Comparison of ENCODE assay signal across 8 cellular contexts in the genomic region with DNA sequence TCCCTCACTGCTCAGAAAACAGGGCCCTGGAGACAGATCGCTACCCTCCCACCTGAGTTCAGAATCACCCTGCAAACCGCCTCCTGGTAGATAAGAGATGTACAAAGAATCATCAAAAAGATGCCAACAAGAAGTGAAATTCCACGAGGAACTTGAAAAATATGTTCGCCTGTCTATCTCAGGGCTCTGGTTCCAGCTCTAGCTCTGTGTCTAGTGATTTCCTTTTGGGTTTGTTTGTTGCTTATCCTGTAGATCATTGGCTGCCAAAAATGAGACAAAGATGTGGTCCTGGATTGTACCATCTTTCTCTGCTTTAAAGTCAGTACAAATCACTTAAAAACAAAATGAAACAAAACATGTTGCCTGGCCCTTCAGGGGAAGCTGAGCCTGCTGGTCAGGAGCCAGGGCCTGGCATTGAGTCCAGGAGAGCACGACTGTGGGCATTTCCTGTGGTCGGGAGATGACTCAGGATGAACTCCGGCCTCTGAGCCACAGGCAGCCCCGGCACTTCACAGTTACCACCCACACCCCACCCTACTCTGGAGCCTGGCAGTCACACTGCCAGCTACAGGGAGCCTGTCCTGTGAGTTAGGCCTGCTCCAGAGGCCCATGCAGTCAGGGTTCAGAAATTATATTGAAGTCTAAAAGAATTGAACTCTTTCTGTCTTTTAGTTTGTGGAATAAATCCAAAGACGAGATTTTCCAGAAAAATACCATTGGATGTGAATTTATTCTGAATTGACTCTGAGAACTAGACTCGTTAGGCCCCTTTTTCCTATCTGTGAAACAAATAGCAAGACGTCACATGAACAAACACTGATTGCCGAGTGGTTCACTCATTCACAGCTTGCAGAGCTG. TPM values are rescaled to one million over a fixed set of nuclear protein-coding genes. Genes with fewer than 3 reads are reported as not detected.
DNase-seq lines count a peak whose midpoint lies in the region; ATAC-seq and TF ChIP-seq lines count a peak whose summit lies in the region.

No MANE protein-coding gene starts in this region.

- intact Hi-C loops in heart left ventricle (cut with DNase I) = loop anchor here in 1 of 10 donors (10.0 kb wide), 1 partner anchor 53 kb away; no protein-coding TSS in a partner anchor

- TF ChIP-seq CTCF in BJ (IDR thresholded peaks at IDR 0.05; ENCODE audit: insufficient read depth, low read depth, low read length) = no peak
- no peak for TF ChIP-seq CTCF in heart left ventricle (IDR thresholded peaks at IDR 0.05)
- no peak for TF ChIP-seq CTCF in retinal pigment epithelial cell (conservative IDR thresholded peaks at IDR 0.05; ENCODE audit: low read depth, low read length)

- H3K4me1 Mint-ChIP-seq in activated T-helper 17 cell treated with anti-CD3 and anti-CD28 coated beads, Interleukin-2, amount 50 U/mL, for 72 hours = peaks cover 14% of the 10 kb centered on the region

- peaks cover 0 to 45% (median 10%) of the 10 kb centered on the region in 12 donors for H3K4me1 ChIP-seq in heart left ventricle

- H3K9me3 Mint-ChIP-seq in activated T-helper 17 cell treated with anti-CD3 and anti-CD28 coated beads, Interleukin-2, amount 50 U/mL, for 72 hours = no peaks in the 10 kb centered on the region

- peak overlapping the region; percentile 47 for H3K27ac Mint-ChIP-seq in activated T-helper 17 cell treated with anti-CD3 and anti-CD28 coated beads, Interleukin-2, amount 50 U/mL, for 72 hours

- no peaks in the 10 kb centered on the region for H3K27me3 ChIP-seq in BJ (ENCODE audit: control insufficient read depth, insufficient read depth, low read length)
- H3K27me3 ChIP-seq in heart left ventricle = no peaks in the 10 kb centered on the region

- CTCF ChIA-PET in BJ (lab: Yijun Ruan, JAX) = interaction anchor here (0.6 to 1.2 kb wide), 5 partner anchors 16 to 1066 kb away, joined by 3 to 6 read pairs (median 3); no protein-coding TSS in a partner anchor

- peak overlapping the region; percentile 35 for H3K4me3 Mint-ChIP-seq in activated T-helper 17 cell treated with anti-CD3 and anti-CD28 coated beads, Interleukin-2, amount 50 U/mL, for 72 hours

- POLR2A ChIA-PET in BJ (lab: Charles Lee) = interaction anchor here (0.7 kb wide), 1 partner anchor 58 kb away, joined by 4 read pairs; no protein-coding TSS in a partner anchor

- 50 to 53% (median 51%) methylated on average over 12 of the region's 12 CpGs for WGBS in heart left ventricle, 4 donors

- peak overlapping the region in 10 of 12 donors; percentile 0 to 84 (median 44) for H3K27ac ChIP-seq in heart left ventricle

- ATAC-seq in HG02623 (IDR thresholded peaks at IDR 0.05; ENCODE audit: unreplicated experiment) (peak; percentile 22), heart left ventricle (peak; percentile 71 to 91 (median 88)), HG02571 (IDR thresholded peaks at IDR 0.05; ENCODE audit: unreplicated experiment) (no peak), GM21825 (IDR thresholded peaks at IDR 0.05; ENCODE audit: unreplicated experiment) (no peak), HG02938 (IDR thresholded peaks at IDR 0.05; ENCODE audit: unreplicated experiment) (no peak)
- peak; percentile 72 for ATAC-seq in activated T-helper 17 cell treated with anti-CD3 and anti-CD28 coated beads, Interleukin-2, amount 50 U/mL, for 72 hours (replicated peaks)

- peaks cover 3% of the 10 kb centered on the region for H3K27me3 Mint-ChIP-seq in activated T-helper 17 cell treated with anti-CD3 and anti-CD28 coated beads, Interleukin-2, amount 50 U/mL, for 72 hours

- H3K36me3 ChIP-seq in BJ (ENCODE audit: control insufficient read depth, insufficient read depth, low read length) (no peaks in the 10 kb centered on the region), heart left ventricle (no peaks in the 10 kb centered on the region)

- peak; percentile 67 for DNase-seq in BJ (ENCODE audit: low read depth)
- peak; percentile 37 to 81 (median 66) for DNase-seq in heart left ventricle
- DNase-seq in retinal pigment epithelial cell (ENCODE audit: low read depth) = peak; percentile 94

- TF ChIP-seq POLR2A in heart left ventricle (IDR thresholded peaks at IDR 0.05) = no peak

- H3K9me3 ChIP-seq in heart left ventricle = peaks cover 0 to 6% (median 0%) of the 10 kb centered on the region in 12 donors

- no peaks in the 10 kb centered on the region for H3K36me3 Mint-ChIP-seq in activated T-helper 17 cell treated with anti-CD3 and anti-CD28 coated beads, Interleukin-2, amount 50 U/mL, for 72 hours (ENCODE audit: low read depth)

- H3K4me3 ChIP-seq in BJ (ENCODE audit: low read depth, low read length) (no peak overlapping the region), heart left ventricle (no peak overlapping the region), retinal pigment epithelial cell (ENCODE audit: low read length) (no peak overlapping the region)

RNA-seq across cellular contexts. Expression of gene ITGB6, which starts 8.0 kb away (rescaled TPM):
- polyA plus RNA-seq in BJ (2011; rRNA removed) = 0.01 and 0.04 TPM in 2 replicates
- polyA minus RNA-seq in BJ (2011; rRNA and poly(A)+ RNA removed) = not detected in 2 replicates
- not detected for total RNA-seq in activated T-helper 17 cell treated with anti-CD3 and anti-CD28 coated beads, Interleukin-2, amount 50 U/mL, for 72 hours
- 1 to 10 TPM in 4 of 9 donors, under 1 TPM in 5; 0.36 to 4.2 (median 0.96) TPM for total RNA-seq in heart left ventricle
- polyA plus RNA-seq in heart left ventricle = under 1 TPM; 0.27 to 0.28 TPM

Comparison
In these comparisons a context has a peak if more than half of its experiments do, and no peak if none do; other contexts are left out.
1. ATAC-seq: peak in HG02623 (single experiment), activated T-helper 17 cell treated with anti-CD3 and anti-CD28 coated beads, Interleukin-2, amount 50 U/mL, for 72 hours (single experiment) and heart left ventricle (4 of 4); none in HG02571 (single experiment), GM21825 (single experiment) and HG02938 (single experiment).
2. Peak in every context shown above with its lines, with median percentiles within 50 percentile points of each other: DNase-seq.